In the genomic region with DNA sequence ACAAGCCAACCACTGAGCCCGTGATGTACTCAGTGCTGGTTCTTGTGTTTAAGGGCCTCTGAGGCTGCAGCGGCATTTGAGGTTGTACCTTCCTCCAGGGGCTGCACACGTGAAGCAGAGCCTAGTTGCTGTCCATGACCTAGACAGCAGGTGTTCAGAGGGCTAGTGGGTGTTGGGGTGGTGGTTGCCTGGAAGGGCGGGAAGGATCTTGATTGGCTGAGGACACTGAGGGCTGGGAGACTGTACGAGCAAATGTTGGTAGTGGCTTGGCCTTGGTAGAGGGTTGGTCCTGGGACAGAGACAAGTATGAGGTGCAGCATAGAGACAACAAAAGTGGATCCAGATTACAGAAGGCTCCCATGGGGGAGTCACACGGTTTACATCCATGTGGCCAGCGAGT, we compare ENCODE assay signal across 1 cellular context.
TF ChIP-seq lines count a peak whose summit lies in the region.

No MANE protein-coding gene starts in this region.

TF ChIP-seq in HEK293, 187 proteins besides CTCF, POLR2A, EP300 and RAD21 (continued from another document):
- TF ChIP-seq ZNF621 (tag by site-specific recombination; IDR thresholded peaks at IDR 0.05) (no peak), ZNF350 (tag by site-specific recombination; IDR thresholded peaks at IDR 0.05) (no peak)
TF ChIP-seq in HEK293: peak in this region for 1.
